Comparison of ENCODE assay signal across 7 cellular contexts in the genomic region with DNA sequence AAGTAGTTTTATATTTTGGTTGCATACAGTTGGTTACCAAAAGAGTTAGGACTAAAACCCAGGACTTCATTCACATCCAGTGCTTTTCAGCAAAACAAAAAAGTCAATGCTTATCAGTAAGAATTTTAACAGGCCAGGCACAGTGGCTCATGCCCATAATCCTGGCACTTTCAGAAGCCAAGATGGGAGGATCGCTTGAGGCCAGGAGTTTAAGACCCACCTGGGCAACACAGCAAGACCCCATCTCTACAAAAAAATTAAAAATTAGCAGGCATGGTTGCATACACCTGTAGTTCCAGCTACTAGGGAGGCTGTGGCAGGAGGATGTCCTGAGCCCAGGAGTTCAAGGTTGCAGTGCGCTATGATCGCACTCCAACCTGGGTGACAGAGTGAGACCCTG.
"Had no signal": no experiment of that assay in that cellular context is flagged by ENCODE, and none has a peak within 500 bp of the region (broad histone marks: within the 10 kb centered on the region; RNA-seq: fewer than 3 reads in every experiment).

No MANE protein-coding gene starts in this region.

- H3K9me3 ChIP-seq: HAP-1 had no signal

- H3K27ac ChIP-seq: HL-60 had no signal

- H3K27ac Mint-ChIP-seq: IgD-negative memory B cell had no signal

- H3K4me3 ChIP-seq: HAP-1 had no signal

- H3K36me3 ChIP-seq: HAP-1 had no signal

- H3K27me3 Mint-ChIP-seq: IgD-negative memory B cell had no signal

- ATAC-seq: HepG2 had no signal

- H3K9me3 Mint-ChIP-seq: IgD-negative memory B cell had no signal

- DNase-seq: GOT3, H7, KBM-7 had no signal
